ENCODE assay signal across 27 cellular contexts in the genomic region with DNA sequence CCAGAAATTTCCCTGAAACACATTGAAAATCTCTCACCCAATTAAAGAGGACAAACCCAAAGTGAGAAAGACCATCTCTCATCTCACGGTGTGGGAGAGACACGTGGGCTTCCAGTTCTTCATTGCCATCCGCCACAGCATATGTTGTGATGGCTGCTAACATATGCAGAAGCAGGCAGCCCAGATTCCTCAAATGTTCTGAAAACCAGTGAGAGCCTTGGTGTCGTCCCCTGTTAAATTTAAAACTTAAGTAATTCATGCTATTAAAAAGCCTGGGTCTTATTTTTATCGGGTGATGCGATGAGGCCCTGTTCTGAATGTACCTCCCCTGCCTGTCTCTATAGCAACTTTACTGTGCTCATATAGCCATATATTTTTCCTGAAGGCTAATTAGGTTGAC. TPM values are rescaled to one million over a fixed set of nuclear protein-coding genes. Genes with fewer than 3 reads are reported as not detected.
"Had no signal": no experiment of that assay in that cellular context is flagged by ENCODE, and none has a peak within 500 bp of the region (broad histone marks: within the 10 kb centered on the region; RNA-seq: fewer than 3 reads in every experiment).

No MANE protein-coding gene starts in this region.

- H3K36me3 ChIP-seq: esophagus muscularis mucosa, gastroesophageal sphincter, ovary, transverse colon had no signal

- H3K4me3 ChIP-seq: coronary artery, esophagus muscularis mucosa, gastroesophageal sphincter, ovary, testis, transverse colon had no signal

- H3K9me3 ChIP-seq: esophagus muscularis mucosa, ovary, testis, transverse colon had no signal

- H3K27ac Mint-ChIP-seq: immature natural killer cell; naive thymus-derived CD8-positive, alpha-beta T cell; stimulated activated effector memory CD8-positive, alpha-beta T cell treated with anti-CD3 and anti-CD28 coated beads, Interleukin-12 subunit alpha, Interleukin-12 subunit beta, amount 100 ng/mL, for 72 hours; stimulated activated naive CD8-positive, alpha-beta T cell treated with anti-CD3 and anti-CD28 coated beads, Interleukin-15, Interleukin-2, amounts not matched to agents 100 ng/mL and 50 ng/mL, for 24 hours had no signal

- DNase-seq: caudate nucleus; effector CD8-positive, alpha-beta T cell; immature natural killer cell; kidney; left cardiac atrium; left ventricle myocardium superior; mesendoderm; naive thymus-derived CD8-positive, alpha-beta T cell; ovary; right cardiac atrium; stimulated activated CD4-positive, alpha-beta T cell treated with anti-CD3 and anti-CD28 coated beads, Interleukin-4, amount 100 ng/mL, for 1 hour; stimulated activated CD8-positive, alpha-beta memory T cell treated with anti-CD3 and anti-CD28 coated beads, Interleukin-4, amount 100 ng/mL, for 48 hours; testis; transverse colon had no signal

- H3K27ac ChIP-seq: coronary artery, esophagus muscularis mucosa, gastroesophageal sphincter, ovary, transverse colon had no signal

- H3K4me1 Mint-ChIP-seq: immature natural killer cell; stimulated activated effector memory CD8-positive, alpha-beta T cell treated with anti-CD3 and anti-CD28 coated beads, Interleukin-12 subunit alpha, Interleukin-12 subunit beta, amount 100 ng/mL, for 72 hours had no signal

- H3K4me1 ChIP-seq: esophagus muscularis mucosa, gastroesophageal sphincter, testis, transverse colon had no signal

- H3K27me3 ChIP-seq: esophagus muscularis mucosa, ovary, testis had no signal

- ATAC-seq: gastroesophageal sphincter; left cardiac atrium; left ventricle myocardium superior; naive thymus-derived CD8-positive, alpha-beta T cell; right cardiac atrium; stimulated activated effector memory CD8-positive, alpha-beta T cell treated with anti-CD3 and anti-CD28 coated beads, Interleukin-12 subunit alpha, Interleukin-12 subunit beta, amount 100 ng/mL, for 72 hours had no signal

- H3K36me3 Mint-ChIP-seq: stimulated activated effector memory CD8-positive, alpha-beta T cell treated with anti-CD3 and anti-CD28 coated beads, Interleukin-12 subunit alpha, Interleukin-12 subunit beta, amount 100 ng/mL, for 72 hours had no signal

- H3K4me3 Mint-ChIP-seq: immature natural killer cell; naive thymus-derived CD8-positive, alpha-beta T cell; stimulated activated effector memory CD8-positive, alpha-beta T cell treated with anti-CD3 and anti-CD28 coated beads, Interleukin-12 subunit alpha, Interleukin-12 subunit beta, amount 100 ng/mL, for 72 hours; stimulated activated naive CD8-positive, alpha-beta T cell treated with anti-CD3 and anti-CD28 coated beads, Interleukin-15, Interleukin-2, amounts not matched to agents 100 ng/mL and 50 ng/mL, for 24 hours had no signal

- H3K27me3 Mint-ChIP-seq: stimulated activated naive CD8-positive, alpha-beta T cell treated with anti-CD3 and anti-CD28 coated beads, Interleukin-15, Interleukin-2, amounts not matched to agents 100 ng/mL and 50 ng/mL, for 24 hours had no signal

RNA-seq across cellular contexts. Expression of a gene that starts 2.8 kb away (rescaled TPM):
- total RNA-seq: cerebellum; dermis microvascular lymphatic vessel endothelial cell; esophagus muscularis mucosa; fibroblast of villous mesenchyme; gastroesophageal sphincter; kidney; left cardiac atrium; left ventricle myocardium superior; lung microvascular endothelial cell; mononuclear cell; naive thymus-derived CD8-positive, alpha-beta T cell; ovary; posterior vena cava; right cardiac atrium; testis; transverse colon; ureter had no signal
- polyA plus RNA-seq: immature natural killer cell; naive thymus-derived CD8-positive, alpha-beta T cell; neural cell; ovary; right cardiac atrium had no signal
